Comparison of ENCODE assay signal across 17 cellular contexts in genomic region chr20:5890773-5891441, GRCh38. TPM values are rescaled to one million over a fixed set of nuclear protein-coding genes. Genes with fewer than 3 reads are reported as not detected.
"Had no signal": no experiment of that assay in that cellular context is flagged by ENCODE, and none has a peak within 500 bp of the region (broad histone marks: within the 10 kb centered on the region; RNA-seq: fewer than 3 reads in every experiment).

No MANE protein-coding gene starts in this region.

- DNase-seq: activated CD4-positive, alpha-beta T cell treated with anti-CD3 and anti-CD28 coated beads for 4 hours; activated CD8-positive, alpha-beta T cell treated with anti-CD3 and anti-CD28 coated beads for 36 hours; activated naive CD4-positive, alpha-beta T cell treated with Interleukin-2 at 50 U/mL for 16 hours; caudate nucleus; effector CD4-positive, alpha-beta T cell; lower lobe of right lung; natural killer cell; nucleus accumbens; sigmoid colon; stimulated activated CD4-positive, alpha-beta T cell treated with anti-CD3 and anti-CD28 coated beads, Interleukin-15, amount 100 ng/mL, for 24 hours; stimulated activated CD4-positive, alpha-beta T cell treated with anti-CD3 and anti-CD28 coated beads, Interleukin-4, amount 100 ng/mL, for 24 hours; upper lobe of right lung had no signal

- H3K4me3 ChIP-seq: coronary artery, lower lobe of right lung, sigmoid colon, upper lobe of right lung had no signal

- FAIRE-seq: astrocyte, endothelial cell of umbilical vein, frontal cortex had no signal

- H3K27ac ChIP-seq: coronary artery, lower lobe of right lung, sigmoid colon, upper lobe of right lung had no signal

- H3K9me3 ChIP-seq: lower lobe of right lung, sigmoid colon, upper lobe of right lung had no signal

- H3K36me3 ChIP-seq: lower lobe of right lung, sigmoid colon, upper lobe of right lung had no signal

- ATAC-seq: activated CD8-positive, alpha-beta T cell treated with anti-CD3 and anti-CD28 coated beads for 36 hours; lower lobe of right lung; natural killer cell; upper lobe of right lung had no signal

- H3K4me1 ChIP-seq: lower lobe of right lung, sigmoid colon, upper lobe of right lung had no signal

RNA-seq across cellular contexts. Expression of gene CHGB, which starts 20.4 kb away (rescaled TPM):
- total RNA-seq: activated CD8-positive, alpha-beta T cell treated with anti-CD3 and anti-CD28 coated beads for 36 hours; endothelial cell of umbilical vein; natural killer cell; T-helper 1 cell treated with Interleukin-12 subunit alpha and Interleukin-12 subunit beta and Interleukin-4 antibody, amounts not matched to agents 30 ng/mL and 1 ng/mL, for 36 hours; upper lobe of right lung had no signal
